8 cellular contexts compared by ENCODE assay signal in the genomic region with DNA sequence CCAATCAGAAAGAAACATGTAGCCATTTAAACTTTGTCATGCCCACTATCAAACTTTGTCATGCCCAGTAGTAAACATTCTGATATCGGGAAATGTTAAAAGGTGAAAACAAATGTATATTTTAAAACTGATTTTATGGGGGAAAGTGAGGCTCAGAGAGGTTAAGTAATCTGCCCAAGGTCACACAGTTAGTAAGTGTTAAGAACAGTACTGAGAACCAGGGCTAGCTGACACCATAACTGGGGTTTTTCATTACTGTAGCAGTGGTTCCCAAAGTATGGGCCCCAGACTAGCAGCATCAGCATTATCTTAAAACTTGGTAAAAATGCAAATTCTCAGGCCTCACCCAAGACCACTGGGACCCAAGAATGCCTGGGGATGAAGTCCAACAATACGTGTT. TPM values are rescaled to one million over a fixed set of nuclear protein-coding genes. Genes with fewer than 3 reads are reported as not detected.
"Had no signal": no experiment of that assay in that cellular context is flagged by ENCODE, and none has a peak within 500 bp of the region (broad histone marks: within the 10 kb centered on the region; RNA-seq: fewer than 3 reads in every experiment).

No MANE protein-coding gene starts in this region.

- H3K4me3 ChIP-seq: GM12878 had no signal

- FAIRE-seq: G401.6, GM12878, GM12892, GM18507, GM19239 had no signal

- ATAC-seq: GM12878 had no signal

- DNase-seq: GDM1, GF-D8 had no signal

RNA-seq across cellular contexts. Expression of gene FRRS1L, which starts 9.9 kb away (rescaled TPM):
- total RNA-seq: G401, GM12878 had no signal
- polyA plus RNA-seq: GM12878 had no signal
